Comparison of ENCODE assay signal across 9 cellular contexts in the genomic region with DNA sequence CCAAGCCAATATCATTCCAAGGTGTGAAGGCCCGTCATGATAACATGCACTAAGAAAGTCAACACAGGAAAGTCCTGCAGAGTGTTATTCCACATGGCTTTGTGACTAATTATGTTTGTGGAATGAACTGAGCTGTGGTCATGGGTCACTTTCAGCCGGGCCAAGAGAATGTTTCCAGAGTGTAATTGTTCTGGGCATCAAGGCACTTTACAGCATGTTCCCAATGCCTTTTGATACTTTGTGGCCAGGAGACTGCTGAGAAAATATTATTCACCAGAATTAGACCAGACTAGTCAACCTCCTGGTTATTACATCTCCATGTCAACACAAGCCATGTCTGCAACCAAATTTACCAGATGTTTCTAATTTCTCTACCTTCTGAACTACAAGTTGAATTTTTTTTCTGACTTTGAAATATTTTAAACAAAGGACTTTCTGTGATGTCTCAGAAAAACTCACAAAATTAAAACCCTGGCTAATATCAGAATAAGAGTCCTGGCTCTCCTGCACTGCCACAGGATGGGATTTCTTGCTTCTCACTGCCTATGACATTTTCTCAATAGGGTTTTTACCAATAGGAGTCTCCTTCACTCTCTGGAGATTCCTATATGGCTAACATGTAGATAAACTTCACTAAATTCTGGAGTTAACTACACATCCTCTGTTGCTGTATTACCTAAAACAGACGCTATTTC.
DNase-seq lines count a peak whose midpoint lies in the region; ATAC-seq and TF ChIP-seq lines count a peak whose summit lies in the region.
"Had no signal": no experiment of that assay in that cellular context is flagged by ENCODE, and none has a peak within 500 bp of the region (broad histone marks: within the 10 kb centered on the region; RNA-seq: fewer than 3 reads in every experiment).

No MANE protein-coding gene starts in this region.

- intact Hi-C loops in body of pancreas (cut with DNase I) = no loop called here

- peak; percentile 71 for ATAC-seq in body of pancreas
- no peak for ATAC-seq in GM19463 (IDR thresholded peaks at IDR 0.05; ENCODE audit: unreplicated experiment)

- H3K4me3 ChIP-seq in body of pancreas (no peak overlapping the region), skeletal muscle cell (ENCODE audit: low read depth, low read length) (no peak overlapping the region)

- no peaks in the 10 kb centered on the region for H3K9me3 ChIP-seq in body of pancreas

- peaks cover 10% of the 10 kb centered on the region for H3K4me1 Mint-ChIP-seq in endothelial cell (ENCODE audit: unreplicated experiment)

- H3K9me3 Mint-ChIP-seq in endothelial cell (ENCODE audit: unreplicated experiment) = no peaks in the 10 kb centered on the region

- H3K36me3 ChIP-seq in body of pancreas (replicated peaks in 1 of 2; ENCODE audit: insufficient read depth in 1 of 2, low read depth in 2 of 2) = no peaks in the 10 kb centered on the region

- no peak overlapping the region for H3K27ac ChIP-seq in body of pancreas

- no peak overlapping the region for H3K4me3 Mint-ChIP-seq in endothelial cell (ENCODE audit: unreplicated experiment)

- H3K4me1 ChIP-seq in body of pancreas = peaks cover 11% of the 10 kb centered on the region

- WGBS in body of pancreas, 2 donors = 10 to 55% methylated on average over 3 of the region's 3 CpGs

- DNase-seq in GM03348 (ENCODE audit: low spot score) (peak; percentile 72), body of pancreas (peak in 3 of 4 donors; percentile 32 to 53 (median 50)), hepatic stellate cell (ENCODE audit: low spot score) (peak; percentile 19), skeletal muscle cell (ENCODE audit: low read depth) (peak; percentile 97), endothelial cell (ENCODE audit: low spot score) (no peak), GDM1 (lab: John Stamatoyannopoulos, UW) (no peak)
- DNase-seq in NK-92 treated with Interleukin-12 subunit alpha and Interleukin-12 subunit beta, amount 100 ng/mL, for 24 hours (lab: John Stamatoyannopoulos, UW) = no peak
- DNase-seq: T-helper 2 cell had no signal

- no peak for TF ChIP-seq CTCF in body of pancreas (IDR thresholded peaks at IDR 0.05)
- TF ChIP-seq CTCF in endothelial cell (IDR thresholded peaks at IDR 0.05; ENCODE audit: unreplicated experiment) = no peak

- no peak overlapping the region for H3K27ac Mint-ChIP-seq in endothelial cell (ENCODE audit: unreplicated experiment)

- H3K27me3 Mint-ChIP-seq in endothelial cell (ENCODE audit: unreplicated experiment) = no peaks in the 10 kb centered on the region

- no peak for TF ChIP-seq POLR2A in body of pancreas (IDR thresholded peaks at IDR 0.05)

- H3K27me3 ChIP-seq in body of pancreas = no peaks in the 10 kb centered on the region

- H3K36me3 Mint-ChIP-seq in endothelial cell (ENCODE audit: low read depth, unreplicated experiment) = no peaks in the 10 kb centered on the region

Comparison
In these comparisons a context has a peak if more than half of its experiments do, and no peak if none do; other contexts are left out.
1. DNase-seq: peak in GM03348 (single experiment), body of pancreas (3 of 4), hepatic stellate cell (single experiment) and skeletal muscle cell (single experiment); none in NK-92 treated with Interleukin-12 subunit alpha and Interleukin-12 subunit beta, amount 100 ng/mL, for 24 hours (single experiment), endothelial cell (single experiment) and GDM1 (single experiment).